11 cellular contexts compared by ENCODE assay signal in genomic region chr1:27562021-27562420, GRCh38. TPM values are rescaled to one million over a fixed set of nuclear protein-coding genes. Genes with fewer than 3 reads are reported as not detected.
DNase-seq lines count a peak whose midpoint lies in the region; ATAC-seq and TF ChIP-seq lines count a peak whose summit lies in the region.
"Had no signal": no experiment of that assay in that cellular context is flagged by ENCODE, and none has a peak within 500 bp of the region (broad histone marks: within the 10 kb centered on the region; RNA-seq: fewer than 3 reads in every experiment).

No MANE protein-coding gene starts in this region.

- intact Hi-C loops in CD8-positive, alpha-beta T cell (cut with DNase I, micrococcal nuclease) = no loop called here

- no peaks in the 10 kb centered on the region for H3K36me3 Mint-ChIP-seq in chondrocyte (ENCODE audit: low read depth)
- H3K36me3 Mint-ChIP-seq in stimulated activated memory B cell treated with anti-CD40 and anti-IgM and Interleukin-4, amounts not matched to agents 10 μg/mL and 1 μg/mL and 100 μg/mL, for 72 hours = no peaks in the 10 kb centered on the region
- H3K36me3 Mint-ChIP-seq in CD8-positive, alpha-beta T cell = peaks cover 4% of the 10 kb centered on the region

- H3K4me3 Mint-ChIP-seq in chondrocyte (ENCODE audit: unreplicated experiment) = peak overlapping the region; percentile 44
- no peak overlapping the region for H3K4me3 Mint-ChIP-seq in stimulated activated memory B cell treated with anti-CD40 and anti-IgM and Interleukin-4, amounts not matched to agents 10 μg/mL and 1 μg/mL and 100 μg/mL, for 72 hours
- no peak overlapping the region for H3K4me3 Mint-ChIP-seq in CD8-positive, alpha-beta T cell
- H3K4me3 Mint-ChIP-seq: CD8-positive, alpha-beta memory T cell; T-helper 2 cell treated with Interferon-gamma antibody and Interleukin-4, amounts not matched to agents 5 μg/mL and 100 μg/mL, for 36 hours had no signal

- H3K4me3 ChIP-seq in HEK293 (ENCODE audit: low read depth, low read length) (no peak overlapping the region), lung (no peak overlapping the region)
- H3K4me3 ChIP-seq in CD8-positive, alpha-beta T cell (ENCODE audit: low read depth, low read length) = no peak overlapping the region

- H3K36me3 ChIP-seq in HEK293 (ENCODE audit: control insufficient read depth in 2 of 2, insufficient read depth in 1 of 2, low read length in 2 of 2) (peaks cover 0 to 4% of the 10 kb centered on the region in 2 experiments; a peak in 1 of 3 replicates), lung (ENCODE audit: control insufficient read depth in 2 of 2, insufficient read depth in 2 of 2, low read length in 2 of 2) (peaks cover 0 to 5% of the 10 kb centered on the region in 2 donors)
- no peaks in the 10 kb centered on the region for H3K36me3 ChIP-seq in CD8-positive, alpha-beta T cell (ENCODE audit: insufficient read depth, low read length)

- CTCF ChIA-PET in HEK293 (lab: Yijun Ruan, JAX) = interaction anchor here (0.9 to 1.3 kb wide), 4 partner anchors 9 to 45 kb away, joined by 3 to 9 read pairs (median 4); no protein-coding TSS in a partner anchor
- CTCF ChIA-PET in CD8-positive, alpha-beta T cell (lab: Charles Lee) = no interaction called here

- H3K27me3 ChIP-seq in lung (ENCODE audit: control insufficient read depth, insufficient read depth) = no peaks in the 10 kb centered on the region
- H3K27me3 ChIP-seq in CD8-positive, alpha-beta T cell (ENCODE audit: insufficient read depth, low read length) = no peaks in the 10 kb centered on the region

- H3K4me1 Mint-ChIP-seq in chondrocyte (ENCODE audit: low read depth) = peaks cover 93% of the 10 kb centered on the region
- H3K4me1 Mint-ChIP-seq in stimulated activated memory B cell treated with anti-CD40 and anti-IgM and Interleukin-4, amounts not matched to agents 10 μg/mL and 1 μg/mL and 100 μg/mL, for 72 hours = peaks cover 60% of the 10 kb centered on the region
- H3K4me1 Mint-ChIP-seq in CD8-positive, alpha-beta T cell (ENCODE audit: low read depth) = peaks cover 20% of the 10 kb centered on the region

- TF ChIP-seq CTCF in HEK293 (tag by site-specific recombination; IDR thresholded peaks at IDR 0.05) = no peak
- no peak for TF ChIP-seq CTCF in chondrocyte (IDR thresholded peaks at IDR 0.05)
- no peak for TF ChIP-seq CTCF in lung (IDR thresholded peaks at IDR 0.05; ENCODE audit: control extremely low read depth, extremely low read depth)
- TF ChIP-seq CTCF in CD8-positive, alpha-beta T cell (IDR thresholded peaks at IDR 0.05) = no peak

- DNase-seq in chondrocyte (ENCODE audit: low spot score) = no peak
- DNase-seq in lung (ENCODE audit: low spot score) = no peak
- no peak for DNase-seq in AML-193 (lab: John Stamatoyannopoulos, UW)
- no peak for DNase-seq in HuH-7 (ENCODE audit: low spot score)
- no peak for DNase-seq in CD8-positive, alpha-beta T cell
- no peak for DNase-seq in cerebellar nuclear complex (lab: John Stamatoyannopoulos, UW)
- DNase-seq: CD8-positive, alpha-beta memory T cell; NCI-H1092 treated with DMSO at 0.1 percent for 48 hours had no signal

- POLR2A ChIA-PET in HEK293 (lab: Yijun Ruan, JAX) = no interaction called here
- POLR2A ChIA-PET in CD8-positive, alpha-beta T cell (lab: Charles Lee) = no interaction called here

- no peaks in the 10 kb centered on the region for H3K4me1 ChIP-seq in HEK293 (ENCODE audit: control insufficient read depth, insufficient read depth, low read length)
- peaks cover 11 to 39% of the 10 kb centered on the region in 2 donors for H3K4me1 ChIP-seq in lung (ENCODE audit: control insufficient read depth in 2 of 2, insufficient read depth in 2 of 2, low read length in 2 of 2)
- H3K4me1 ChIP-seq in CD8-positive, alpha-beta T cell (ENCODE audit: insufficient read depth, low read length) = no peaks in the 10 kb centered on the region

- H3K9me3 Mint-ChIP-seq in chondrocyte (ENCODE audit: low read depth) = no peaks in the 10 kb centered on the region
- H3K9me3 Mint-ChIP-seq in stimulated activated memory B cell treated with anti-CD40 and anti-IgM and Interleukin-4, amounts not matched to agents 10 μg/mL and 1 μg/mL and 100 μg/mL, for 72 hours = no peaks in the 10 kb centered on the region
- H3K9me3 Mint-ChIP-seq in CD8-positive, alpha-beta T cell = no peaks in the 10 kb centered on the region
- H3K9me3 Mint-ChIP-seq: CD8-positive, alpha-beta memory T cell; T-helper 2 cell treated with Interferon-gamma antibody and Interleukin-4, amounts not matched to agents 5 μg/mL and 100 μg/mL, for 36 hours had no signal

- H3K27ac Mint-ChIP-seq in chondrocyte (ENCODE audit: unreplicated experiment) = peak overlapping the region; percentile 97
- peak overlapping the region; percentile 50 for H3K27ac Mint-ChIP-seq in stimulated activated memory B cell treated with anti-CD40 and anti-IgM and Interleukin-4, amounts not matched to agents 10 μg/mL and 1 μg/mL and 100 μg/mL, for 72 hours
- H3K27ac Mint-ChIP-seq in CD8-positive, alpha-beta T cell = no peak overlapping the region

- H3K27me3 Mint-ChIP-seq in chondrocyte (ENCODE audit: low read depth) = no peaks in the 10 kb centered on the region
- H3K27me3 Mint-ChIP-seq in stimulated activated memory B cell treated with anti-CD40 and anti-IgM and Interleukin-4, amounts not matched to agents 10 μg/mL and 1 μg/mL and 100 μg/mL, for 72 hours = no peaks in the 10 kb centered on the region
- no peaks in the 10 kb centered on the region for H3K27me3 Mint-ChIP-seq in CD8-positive, alpha-beta T cell (ENCODE audit: low read depth)
- H3K27me3 Mint-ChIP-seq: CD8-positive, alpha-beta memory T cell had no signal

- H3K9me3 ChIP-seq in HEK293 (ENCODE audit: control insufficient read depth, insufficient read depth, low read depth, low read length) = no peaks in the 10 kb centered on the region
- no peaks in the 10 kb centered on the region for H3K9me3 ChIP-seq in lung (ENCODE audit: control insufficient read depth in 2 of 2, insufficient read depth in 1 of 2, low read length in 1 of 2)
- H3K9me3 ChIP-seq in CD8-positive, alpha-beta T cell (ENCODE audit: low read length) = no peaks in the 10 kb centered on the region

- ATAC-seq in lung (ENCODE audit: insufficient read depth, low FRiP score) = no peak
- no peak for ATAC-seq in stimulated activated memory B cell treated with anti-CD40 and anti-IgM and Interleukin-4, amounts not matched to agents 10 μg/mL and 1 μg/mL and 100 μg/mL, for 72 hours
- ATAC-seq in CD8-positive, alpha-beta T cell = no peak

- no peak overlapping the region for H3K27ac ChIP-seq in HEK293 (ENCODE audit: extremely low read depth, low read depth, low read length)
- peak overlapping the region; percentile 57 to 80 for H3K27ac ChIP-seq in lung (ENCODE audit: low read depth in 1 of 2, low read length in 1 of 2)
- no peak overlapping the region for H3K27ac ChIP-seq in CD8-positive, alpha-beta T cell (ENCODE audit: low read depth, low read length)

- WGBS in lung, 2 donors = 80 to 93% methylated on average over 20 of the region's 20 CpGs

TF ChIP-seq in HEK293, 187 proteins besides CTCF, POLR2A, EP300 and RAD21:
- no peak for TF ChIP-seq RBAK (tag by site-specific recombination; IDR thresholded peaks at IDR 0.05)
- TF ChIP-seq ZSCAN23 (tag by site-specific recombination; IDR thresholded peaks at IDR 0.05) = no peak
- peak; percentile 92 for TF ChIP-seq ZFHX2 (tag by site-specific recombination; conservative IDR thresholded peaks at IDR 0.05)
- TF ChIP-seq ZNF48 (tag by site-specific recombination; IDR thresholded peaks at IDR 0.05) = no peak
- no peak for TF ChIP-seq ZNF548 (tag by site-specific recombination; IDR thresholded peaks at IDR 0.05)
- TF ChIP-seq EGR2 (tag by site-specific recombination; IDR thresholded peaks at IDR 0.05; ENCODE audit: low read depth) = peak; percentile 93
- TF ChIP-seq, protein P1, sequence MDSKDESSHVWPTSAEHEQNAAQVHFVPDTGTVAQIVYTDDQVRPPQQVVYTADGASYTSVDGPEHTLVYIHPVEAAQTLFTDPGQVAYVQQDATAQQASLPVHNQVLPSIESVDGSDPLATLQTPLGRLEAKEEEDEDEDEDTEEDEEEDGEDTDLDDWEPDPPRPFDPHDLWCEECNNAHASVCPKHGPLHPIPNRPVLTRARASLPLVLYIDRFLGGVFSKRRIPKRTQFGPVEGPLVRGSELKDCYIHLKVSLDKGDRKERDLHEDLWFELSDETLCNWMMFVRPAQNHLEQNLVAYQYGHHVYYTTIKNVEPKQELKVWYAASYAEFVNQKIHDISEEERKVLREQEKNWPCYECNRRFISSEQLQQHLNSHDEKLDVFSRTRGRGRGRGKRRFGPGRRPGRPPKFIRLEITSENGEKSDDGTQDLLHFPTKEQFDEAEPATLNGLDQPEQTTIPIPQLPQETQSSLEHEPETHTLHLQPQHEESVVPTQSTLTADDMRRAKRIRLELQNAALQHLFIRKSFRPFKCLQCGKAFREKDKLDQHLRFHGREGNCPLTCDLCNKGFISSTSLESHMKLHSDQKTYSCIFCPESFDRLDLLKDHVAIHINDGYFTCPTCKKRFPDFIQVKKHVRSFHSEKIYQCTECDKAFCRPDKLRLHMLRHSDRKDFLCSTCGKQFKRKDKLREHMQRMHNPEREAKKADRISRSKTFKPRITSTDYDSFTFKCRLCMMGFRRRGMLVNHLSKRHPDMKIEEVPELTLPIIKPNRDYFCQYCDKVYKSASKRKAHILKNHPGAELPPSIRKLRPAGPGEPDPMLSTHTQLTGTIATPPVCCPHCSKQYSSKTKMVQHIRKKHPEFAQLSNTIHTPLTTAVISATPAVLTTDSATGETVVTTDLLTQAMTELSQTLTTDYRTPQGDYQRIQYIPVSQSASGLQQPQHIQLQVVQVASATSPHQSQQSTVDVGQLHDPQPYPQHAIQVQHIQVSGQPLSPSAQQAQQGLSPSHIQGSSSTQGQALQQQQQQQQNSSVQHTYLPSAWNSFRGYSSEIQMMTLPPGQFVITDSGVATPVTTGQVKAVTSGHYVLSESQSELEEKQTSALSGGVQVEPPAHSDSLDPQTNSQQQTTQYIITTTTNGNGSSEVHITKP (tag by site-specific recombination; IDR thresholded peaks at IDR 0.05) = no peak

RNA-seq across cellular contexts. Expression of gene AHDC1, which starts 41.9 kb away (rescaled TPM):
- 61.6 to 86.7 TPM (median 61.8 TPM) in 3 replicates for total RNA-seq in chondrocyte
- 10 to 100 TPM; 31.8 to 37.9 TPM for total RNA-seq in lung
- polyA plus RNA-seq in lung = 10 to 100 TPM; 10.3 to 11.8 TPM
- 10 to 100 TPM; 19.5 to 21.1 TPM for total RNA-seq in CD8-positive, alpha-beta T cell

Comparison
In these comparisons a context has a peak if more than half of its experiments do, and no peak if none do; other contexts are left out.
1. H3K27ac ChIP-seq: peak in lung (2 of 2); none in HEK293 (single experiment) and CD8-positive, alpha-beta T cell (single experiment).